Comparison of ENCODE assay signal across 3 cellular contexts in the genomic region with DNA sequence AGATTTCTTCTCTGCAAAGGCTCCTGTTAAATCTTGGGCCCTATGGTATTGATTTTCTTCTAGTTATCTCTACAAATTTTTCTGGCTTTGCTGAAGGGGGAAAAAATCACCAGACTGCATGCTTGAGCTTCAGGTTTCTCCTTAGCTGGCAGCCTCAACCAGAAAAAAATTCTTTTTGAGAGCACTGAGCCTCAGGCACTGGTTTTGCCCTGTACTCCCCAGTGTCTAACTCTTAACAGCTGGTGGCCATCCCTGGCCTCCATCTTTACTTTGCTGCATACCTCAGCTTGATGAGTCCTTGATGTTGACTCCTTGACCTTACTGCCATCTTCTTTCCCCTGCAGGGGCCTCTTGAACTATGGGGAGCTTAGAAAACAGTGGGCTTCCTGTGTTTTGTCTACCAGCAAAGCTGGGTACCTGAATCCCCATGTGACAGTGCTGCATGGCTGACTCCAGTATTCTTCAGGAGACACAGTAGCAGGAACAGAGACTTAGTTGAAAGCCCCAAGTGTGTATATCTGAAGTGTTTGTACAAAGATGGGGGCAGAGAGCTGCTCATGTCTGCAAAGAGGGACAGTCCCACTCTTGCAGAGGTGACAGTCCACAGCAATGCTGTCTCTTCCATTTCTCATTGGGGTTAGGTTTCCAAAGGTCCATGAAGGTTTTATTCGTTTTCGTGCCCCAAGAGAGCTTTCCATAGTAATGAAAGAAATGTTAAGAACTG. TPM values are rescaled to one million over a fixed set of nuclear protein-coding genes. Genes with fewer than 3 reads are reported as not detected.
"Had no signal": no experiment of that assay in that cellular context is flagged by ENCODE, and none has a peak within 500 bp of the region (broad histone marks: within the 10 kb centered on the region; RNA-seq: fewer than 3 reads in every experiment).

No MANE protein-coding gene starts in this region.

RNA-seq across cellular contexts. Expression of gene FAM72C, which starts 31.7 kb away (rescaled TPM):
- total RNA-seq: left ventricle myocardium superior, lower lobe of right lung had no signal
- polyA plus RNA-seq: heart right ventricle had no signal
